ENCODE assay signal across 18 cellular contexts in the genomic region with DNA sequence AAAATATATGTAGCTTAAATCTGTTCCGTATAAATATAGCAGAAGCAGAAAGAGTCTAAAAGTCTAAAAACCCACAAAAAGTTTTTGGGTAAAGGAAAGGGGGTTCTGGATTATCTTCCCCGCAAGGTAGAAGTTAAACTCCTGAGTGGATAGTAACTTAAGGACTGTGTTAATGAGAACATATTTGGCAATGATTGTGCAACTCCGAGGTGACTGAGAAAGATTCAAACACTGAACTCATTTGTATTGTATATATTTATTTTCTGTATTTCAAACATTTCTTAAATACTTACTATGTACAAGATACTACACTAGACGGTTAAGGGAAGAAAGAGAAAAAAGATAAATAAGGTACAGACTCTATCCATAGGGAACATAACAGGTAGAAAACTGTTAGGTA.
"Had no signal": no experiment of that assay in that cellular context is flagged by ENCODE, and none has a peak within 500 bp of the region (broad histone marks: within the 10 kb centered on the region; RNA-seq: fewer than 3 reads in every experiment).

No MANE protein-coding gene starts in this region.

- H3K36me3 ChIP-seq: colonic mucosa, heart left ventricle, sigmoid colon, stomach, thoracic aorta, transverse colon had no signal

- ATAC-seq: heart left ventricle; left colon; naive thymus-derived CD4-positive, alpha-beta T cell; psoas muscle had no signal

- H3K27me3 ChIP-seq: colonic mucosa, heart left ventricle, sigmoid colon, stomach, transverse colon had no signal

- H3K4me1 ChIP-seq: colonic mucosa, heart left ventricle, psoas muscle, stomach had no signal

- H3K4me3 Mint-ChIP-seq: naive thymus-derived CD4-positive, alpha-beta T cell; nephron progenitor cell had no signal

- H3K27me3 Mint-ChIP-seq: naive thymus-derived CD4-positive, alpha-beta T cell had no signal

- DNase-seq: colonic mucosa; dermis blood vessel endothelial cell; heart left ventricle; hippocampal formation; left colon; naive thymus-derived CD4-positive, alpha-beta T cell; nephron progenitor cell; psoas muscle; sigmoid colon; stimulated activated CD4-positive, alpha-beta T cell treated with anti-CD3 and anti-CD28 coated beads, Interleukin-12 subunit alpha, Interleukin-12 subunit beta, amount 100 ng/mL, for 4 hours; stimulated activated naive CD4-positive, alpha-beta T cell; stomach; substantia nigra; transverse colon had no signal

- H3K27ac ChIP-seq: colonic mucosa, heart left ventricle, psoas muscle, sigmoid colon, skin epidermis, stomach, thoracic aorta, transverse colon had no signal

- H3K27ac Mint-ChIP-seq: naive thymus-derived CD4-positive, alpha-beta T cell; nephron progenitor cell had no signal

- FAIRE-seq: endothelial cell of umbilical vein, frontal cortex had no signal

- H3K4me3 ChIP-seq: colonic mucosa, heart left ventricle, psoas muscle, sigmoid colon, skin epidermis, stomach, thoracic aorta, transverse colon had no signal

- H3K9me3 Mint-ChIP-seq: naive thymus-derived CD4-positive, alpha-beta T cell; nephron progenitor cell had no signal

- H3K9me3 ChIP-seq: colonic mucosa, heart left ventricle, psoas muscle, sigmoid colon, stomach, thoracic aorta, transverse colon had no signal
